8 cellular contexts compared by ENCODE assay signal in the genomic region with DNA sequence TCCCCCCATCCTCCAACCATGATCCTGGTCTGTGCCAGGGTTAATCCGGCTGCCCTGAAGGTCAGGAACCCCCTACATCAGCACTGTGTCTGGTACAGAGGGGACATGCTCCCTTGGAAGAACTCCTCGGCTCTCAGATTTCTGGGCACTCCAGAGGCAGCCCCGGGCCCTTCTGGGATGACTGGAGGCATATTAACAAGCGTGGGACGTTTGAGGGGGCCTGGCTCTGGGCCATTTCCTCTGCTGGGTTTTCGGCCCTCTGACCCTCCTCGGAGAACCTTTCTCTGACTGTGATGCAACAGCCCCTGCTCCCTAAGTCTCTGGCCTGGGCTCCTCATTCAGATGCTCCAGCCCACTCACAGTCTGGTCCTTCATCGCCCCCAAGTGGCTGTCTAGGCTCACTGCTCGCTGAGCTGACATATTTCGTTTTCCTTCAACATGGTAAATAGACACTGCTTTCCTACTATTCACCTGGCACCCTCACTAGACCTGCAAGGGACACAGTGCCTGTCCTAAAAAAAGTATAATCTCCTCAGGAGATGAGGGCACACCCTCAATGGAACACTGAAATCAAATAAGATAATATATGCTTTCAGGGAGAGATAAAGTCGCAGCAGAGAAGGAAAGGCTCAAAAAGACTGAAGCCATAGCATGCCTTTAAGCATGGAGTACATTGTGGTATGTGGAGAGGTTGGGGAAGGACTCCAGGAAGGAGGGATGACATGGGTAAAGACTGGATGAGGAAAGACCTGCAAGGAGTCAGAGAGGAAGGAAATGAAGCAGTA.
DNase-seq lines count a peak whose midpoint lies in the region; ATAC-seq and TF ChIP-seq lines count a peak whose summit lies in the region.

No MANE protein-coding gene starts in this region.

- BruUV-seq in Calu3 (replicated peaks; lab: Mats Ljungman, UMichigan) = no TSS peak

- intact Hi-C loops in Calu3 (cut with micrococcal nuclease; ENCODE audit: unreplicated experiment) = loop anchor here (1.0 to 5.0 kb wide), 3 partner anchors 405 to 883 kb away; a partner anchor contains a TSS
- intact Hi-C loops in activated CD4-positive, alpha-beta memory T cell treated with anti-CD3 and anti-CD28 coated beads for 36 hours (cut with micrococcal nuclease) = loop anchor here (10.0 kb wide), 1 partner anchor 525 kb away; no protein-coding TSS in a partner anchor

- H3K36me3 Mint-ChIP-seq in Calu3 (ENCODE audit: insufficient read depth, unreplicated experiment) = no peaks in the 10 kb centered on the region
- H3K36me3 Mint-ChIP-seq in activated CD4-positive, alpha-beta memory T cell treated with anti-CD3 and anti-CD28 coated beads for 36 hours = no peaks in the 10 kb centered on the region

- peak; percentile 73 for TF ChIP-seq CTCF in Calu3 (IDR thresholded peaks at IDR 0.05; ENCODE audit: unreplicated experiment)

- H3K27ac Mint-ChIP-seq in Calu3 (ENCODE audit: unreplicated experiment) = no peak overlapping the region
- H3K27ac Mint-ChIP-seq in activated CD4-positive, alpha-beta memory T cell treated with anti-CD3 and anti-CD28 coated beads for 36 hours = no peak overlapping the region

- H3K27me3 Mint-ChIP-seq in Calu3 (ENCODE audit: unreplicated experiment) = peaks cover 84% of the 10 kb centered on the region
- H3K27me3 Mint-ChIP-seq in activated CD4-positive, alpha-beta memory T cell treated with anti-CD3 and anti-CD28 coated beads for 36 hours = no peaks in the 10 kb centered on the region

- POLR2A ChIA-PET in activated CD4-positive, alpha-beta memory T cell treated with anti-CD3 and anti-CD28 coated beads for 36 hours (lab: Charles Lee) = no interaction called here

- H3K9me3 Mint-ChIP-seq in Calu3 (ENCODE audit: low read depth, unreplicated experiment) = no peaks in the 10 kb centered on the region
- H3K9me3 Mint-ChIP-seq in activated CD4-positive, alpha-beta memory T cell treated with anti-CD3 and anti-CD28 coated beads for 36 hours = no peaks in the 10 kb centered on the region

- peak; percentile 50 for ATAC-seq in GM18873 (IDR thresholded peaks at IDR 0.05; ENCODE audit: low FRiP score, unreplicated experiment)
- ATAC-seq in HG03103 (IDR thresholded peaks at IDR 0.05; ENCODE audit: low read depth, unreplicated experiment) = peak; percentile 81

- DNase-seq in Calu3 = peak; percentile 81
- peak; percentile 12 for DNase-seq in NCI-H226
- peak; percentile 45 for DNase-seq in activated CD4-positive, alpha-beta memory T cell treated with anti-CD3 and anti-CD28 coated beads for 36 hours
- DNase-seq in globus pallidus (ENCODE audit: low spot score) = peak; percentile 58
- peak; percentile 67 for DNase-seq in pons (ENCODE audit: low spot score)
- DNase-seq in effector CD8-positive, alpha-beta T cell (lab: John Stamatoyannopoulos, UW) = no peak

- CTCF ChIA-PET in Calu3 (lab: Charles Lee) = interaction anchor here (0.6 to 1.6 kb wide), 8 partner anchors 9 to 521 kb away, joined by 3 to 10 read pairs (median 4); a partner anchor contains a TSS
- CTCF ChIA-PET in activated CD4-positive, alpha-beta memory T cell treated with anti-CD3 and anti-CD28 coated beads for 36 hours (lab: Charles Lee) = interaction anchor here (1.0 kb wide), 1 partner anchor 521 kb away, joined by 4 read pairs; no protein-coding TSS in a partner anchor

- H3K4me3 Mint-ChIP-seq in Calu3 (ENCODE audit: low read depth, unreplicated experiment) = no peak overlapping the region
- no peak overlapping the region for H3K4me3 Mint-ChIP-seq in activated CD4-positive, alpha-beta memory T cell treated with anti-CD3 and anti-CD28 coated beads for 36 hours

- peaks cover 7% of the 10 kb centered on the region for H3K4me1 Mint-ChIP-seq in Calu3 (ENCODE audit: low read depth, unreplicated experiment)
- no peaks in the 10 kb centered on the region for H3K4me1 Mint-ChIP-seq in activated CD4-positive, alpha-beta memory T cell treated with anti-CD3 and anti-CD28 coated beads for 36 hours (ENCODE audit: low read depth)
